ENCODE assay signal across 1 cellular context in the genomic region with DNA sequence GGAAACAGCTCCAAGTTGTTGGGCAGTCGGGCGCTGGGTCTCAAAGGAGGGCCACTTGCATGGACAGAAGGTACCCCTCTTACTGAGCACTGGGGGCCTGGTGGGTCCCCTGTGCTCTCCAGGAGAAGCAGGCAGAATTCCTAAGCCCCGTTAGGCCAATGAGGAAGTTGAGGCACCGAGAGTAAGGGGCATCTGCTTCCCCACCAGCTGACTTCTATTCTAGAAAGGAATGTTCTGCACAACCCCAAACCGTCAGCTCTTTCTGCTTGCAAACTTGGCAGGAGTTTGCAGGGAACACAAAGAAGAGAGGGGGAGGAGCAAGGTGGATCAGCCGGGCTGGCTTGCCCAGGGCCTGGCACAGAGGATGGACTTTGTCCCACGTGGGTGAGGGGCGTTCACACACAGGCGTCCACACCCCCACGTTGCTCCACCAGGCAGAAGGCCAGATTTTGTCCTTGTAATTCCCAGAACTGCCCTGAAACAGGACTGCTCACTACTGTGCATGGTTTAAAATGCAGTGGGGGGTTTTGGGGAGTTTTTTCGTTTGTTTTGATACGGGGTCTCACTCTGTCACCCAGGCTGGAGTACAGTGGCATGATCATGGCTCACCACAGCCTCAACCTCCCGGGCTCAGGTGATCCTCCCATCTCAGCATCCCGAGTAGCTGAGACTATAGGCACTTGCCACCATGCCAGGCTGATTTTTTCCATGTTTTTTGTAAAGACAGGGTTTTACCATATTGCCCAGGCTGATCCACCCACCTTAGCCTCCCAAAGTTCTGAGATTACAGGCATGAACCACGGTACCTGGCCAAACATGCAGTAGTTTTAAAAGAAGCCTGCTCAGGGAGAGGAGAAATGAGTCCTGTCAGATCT.
A peak's percentile ranks its signal among the peaks of the same experiment; 100 is the strongest.
TF ChIP-seq lines count a peak whose summit lies in the region.

No MANE protein-coding gene starts in this region.

TF ChIP-seq in HepG2, 621 proteins besides CTCF, POLR2A, EP300 and RAD21 (continued from another document and continues in another):
- TF ChIP-seq RERE (CRISPR knock-in tag; IDR thresholded peaks at IDR 0.05; ENCODE audit: low read depth) = peak; percentile 87
- TF ChIP-seq ZNF225 (CRISPR knock-in tag; IDR thresholded peaks at IDR 0.05) = peak; percentile 77
- TF ChIP-seq, protein P1, sequence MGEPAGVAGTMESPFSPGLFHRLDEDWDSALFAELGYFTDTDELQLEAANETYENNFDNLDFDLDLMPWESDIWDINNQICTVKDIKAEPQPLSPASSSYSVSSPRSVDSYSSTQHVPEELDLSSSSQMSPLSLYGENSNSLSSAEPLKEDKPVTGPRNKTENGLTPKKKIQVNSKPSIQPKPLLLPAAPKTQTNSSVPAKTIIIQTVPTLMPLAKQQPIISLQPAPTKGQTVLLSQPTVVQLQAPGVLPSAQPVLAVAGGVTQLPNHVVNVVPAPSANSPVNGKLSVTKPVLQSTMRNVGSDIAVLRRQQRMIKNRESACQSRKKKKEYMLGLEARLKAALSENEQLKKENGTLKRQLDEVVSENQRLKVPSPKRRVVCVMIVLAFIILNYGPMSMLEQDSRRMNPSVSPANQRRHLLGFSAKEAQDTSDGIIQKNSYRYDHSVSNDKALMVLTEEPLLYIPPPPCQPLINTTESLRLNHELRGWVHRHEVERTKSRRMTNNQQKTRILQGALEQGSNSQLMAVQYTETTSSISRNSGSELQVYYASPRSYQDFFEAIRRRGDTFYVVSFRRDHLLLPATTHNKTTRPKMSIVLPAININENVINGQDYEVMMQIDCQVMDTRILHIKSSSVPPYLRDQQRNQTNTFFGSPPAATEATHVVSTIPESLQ (CRISPR knock-in tag; conservative IDR thresholded peaks at IDR 0.05) = no peak
- peak; percentile 91 for TF ChIP-seq IRF2 (CRISPR knock-in tag; IDR thresholded peaks at IDR 0.05)
- TF ChIP-seq ZNF17 (CRISPR knock-in tag; IDR thresholded peaks at IDR 0.05) = no peak
- TF ChIP-seq PHF5A (CRISPR knock-in tag; IDR thresholded peaks at IDR 0.05; ENCODE audit: low read depth, unreplicated experiment) = peak; percentile 49
- TF ChIP-seq ZBTB38 (CRISPR knock-in tag; IDR thresholded peaks at IDR 0.05) = peak; percentile 87
- peak; percentile 73; the same call in 1 of the 2 replicates for TF ChIP-seq ZIK1 (CRISPR knock-in tag; IDR thresholded peaks at IDR 0.05; ENCODE audit: borderline replicate concordance, low read depth)
- peak; percentile 76; the same call in 1 of the 2 replicates for TF ChIP-seq KLF12 (CRISPR knock-in tag; IDR thresholded peaks at IDR 0.05; ENCODE audit: borderline replicate concordance)
- TF ChIP-seq ZSCAN21 (CRISPR knock-in tag; IDR thresholded peaks at IDR 0.05; ENCODE audit: borderline replicate concordance) = peak; percentile 66; the same call in 1 of the 2 replicates
- TF ChIP-seq, protein P2, sequence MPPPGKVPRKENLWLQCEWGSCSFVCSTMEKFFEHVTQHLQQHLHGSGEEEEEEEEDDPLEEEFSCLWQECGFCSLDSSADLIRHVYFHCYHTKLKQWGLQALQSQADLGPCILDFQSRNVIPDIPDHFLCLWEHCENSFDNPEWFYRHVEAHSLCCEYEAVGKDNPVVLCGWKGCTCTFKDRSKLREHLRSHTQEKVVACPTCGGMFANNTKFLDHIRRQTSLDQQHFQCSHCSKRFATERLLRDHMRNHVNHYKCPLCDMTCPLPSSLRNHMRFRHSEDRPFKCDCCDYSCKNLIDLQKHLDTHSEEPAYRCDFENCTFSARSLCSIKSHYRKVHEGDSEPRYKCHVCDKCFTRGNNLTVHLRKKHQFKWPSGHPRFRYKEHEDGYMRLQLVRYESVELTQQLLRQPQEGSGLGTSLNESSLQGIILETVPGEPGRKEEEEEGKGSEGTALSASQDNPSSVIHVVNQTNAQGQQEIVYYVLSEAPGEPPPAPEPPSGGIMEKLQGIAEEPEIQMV (CRISPR knock-in tag; IDR thresholded peaks at IDR 0.05; ENCODE audit: low read depth) = no peak
- no peak for TF ChIP-seq CBX2 (IDR thresholded peaks at IDR 0.05; ENCODE audit: low read depth, low read length)
- no peak for TF ChIP-seq CBX2 (CRISPR knock-in tag; IDR thresholded peaks at IDR 0.05; ENCODE audit: low read depth)
- TF ChIP-seq, protein P3, sequence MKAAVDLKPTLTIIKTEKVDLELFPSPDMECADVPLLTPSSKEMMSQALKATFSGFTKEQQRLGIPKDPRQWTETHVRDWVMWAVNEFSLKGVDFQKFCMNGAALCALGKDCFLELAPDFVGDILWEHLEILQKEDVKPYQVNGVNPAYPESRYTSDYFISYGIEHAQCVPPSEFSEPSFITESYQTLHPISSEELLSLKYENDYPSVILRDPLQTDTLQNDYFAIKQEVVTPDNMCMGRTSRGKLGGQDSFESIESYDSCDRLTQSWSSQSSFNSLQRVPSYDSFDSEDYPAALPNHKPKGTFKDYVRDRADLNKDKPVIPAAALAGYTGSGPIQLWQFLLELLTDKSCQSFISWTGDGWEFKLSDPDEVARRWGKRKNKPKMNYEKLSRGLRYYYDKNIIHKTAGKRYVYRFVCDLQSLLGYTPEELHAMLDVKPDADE (CRISPR knock-in tag; IDR thresholded peaks at IDR 0.05) = no peak
- TF ChIP-seq NR2F2 (IDR thresholded peaks at IDR 0.05; ENCODE audit: borderline replicate concordance, low read depth) = no peak
- no peak for TF ChIP-seq ZNF34 (CRISPR knock-in tag; IDR thresholded peaks at IDR 0.05; ENCODE audit: borderline replicate concordance)
- TF ChIP-seq, protein P4, sequence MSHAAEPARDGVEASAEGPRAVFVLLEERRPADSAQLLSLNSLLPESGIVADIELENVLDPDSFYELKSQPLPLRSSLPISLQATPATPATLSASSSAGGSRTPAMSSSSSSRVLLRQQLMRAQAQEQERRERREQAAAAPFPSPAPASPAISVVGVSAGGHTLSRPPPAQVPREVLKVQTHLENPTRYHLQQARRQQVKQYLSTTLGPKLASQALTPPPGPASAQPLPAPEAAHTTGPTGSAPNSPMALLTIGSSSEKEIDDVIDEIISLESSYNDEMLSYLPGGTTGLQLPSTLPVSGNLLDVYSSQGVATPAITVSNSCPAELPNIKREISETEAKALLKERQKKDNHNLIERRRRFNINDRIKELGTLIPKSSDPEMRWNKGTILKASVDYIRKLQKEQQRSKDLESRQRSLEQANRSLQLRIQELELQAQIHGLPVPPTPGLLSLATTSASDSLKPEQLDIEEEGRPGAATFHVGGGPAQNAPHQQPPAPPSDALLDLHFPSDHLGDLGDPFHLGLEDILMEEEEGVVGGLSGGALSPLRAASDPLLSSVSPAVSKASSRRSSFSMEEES (CRISPR knock-in tag; IDR thresholded peaks at IDR 0.05) = peak; percentile 85
- peak; percentile 19; the same call in 1 of the 2 replicates for TF ChIP-seq KMT2A (CRISPR knock-in tag; IDR thresholded peaks at IDR 0.05)
- TF ChIP-seq ZNF605 (CRISPR knock-in tag; IDR thresholded peaks at IDR 0.05) = peak; percentile 64; the same call in 1 of the 2 replicates
- 0 out of 2 replicates have a peak, but pooled peaks have one; percentile 22 for TF ChIP-seq MYNN (CRISPR knock-in tag; IDR thresholded peaks at IDR 0.05; ENCODE audit: low read depth)
- TF ChIP-seq ZC3H4 (CRISPR knock-in tag; IDR thresholded peaks at IDR 0.05; ENCODE audit: borderline replicate concordance) = no peak
- peak; percentile 13; the same call in 1 of the 2 replicates for TF ChIP-seq ZNF776 (CRISPR knock-in tag; IDR thresholded peaks at IDR 0.05)
- TF ChIP-seq ZNF678 (CRISPR knock-in tag; IDR thresholded peaks at IDR 0.05) = no peak
- TF ChIP-seq NFE2L1 (CRISPR knock-in tag; IDR thresholded peaks at IDR 0.05; ENCODE audit: borderline replicate concordance) = no peak; the same call in 1 of the 2 replicates
- TF ChIP-seq, protein P5, sequence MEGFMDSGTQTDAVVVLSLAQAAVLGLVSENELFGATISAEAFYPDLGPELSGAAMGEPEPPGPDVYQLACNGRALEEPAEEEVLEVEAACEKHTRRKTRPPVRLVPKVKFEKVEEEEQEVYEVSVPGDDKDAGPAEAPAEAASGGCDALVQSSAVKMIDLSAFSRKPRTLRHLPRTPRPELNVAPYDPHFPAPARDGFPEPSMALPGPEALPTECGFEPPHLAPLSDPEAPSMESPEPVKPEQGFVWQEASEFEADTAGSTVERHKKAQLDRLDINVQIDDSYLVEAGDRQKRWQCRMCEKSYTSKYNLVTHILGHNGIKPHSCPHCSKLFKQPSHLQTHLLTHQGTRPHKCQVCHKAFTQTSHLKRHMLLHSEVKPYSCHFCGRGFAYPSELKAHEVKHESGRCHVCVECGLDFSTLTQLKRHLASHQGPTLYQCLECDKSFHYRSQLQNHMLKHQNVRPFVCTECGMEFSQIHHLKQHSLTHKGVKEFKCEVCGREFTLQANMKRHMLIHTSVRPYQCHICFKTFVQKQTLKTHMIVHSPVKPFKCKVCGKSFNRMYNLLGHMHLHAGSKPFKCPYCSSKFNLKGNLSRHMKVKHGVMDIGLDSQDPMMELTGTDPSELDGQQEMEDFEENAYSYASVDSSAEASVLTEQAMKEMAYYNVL (CRISPR knock-in tag; IDR thresholded peaks at IDR 0.05; ENCODE audit: borderline replicate concordance) = peak; percentile 88
- TF ChIP-seq, protein P6, sequence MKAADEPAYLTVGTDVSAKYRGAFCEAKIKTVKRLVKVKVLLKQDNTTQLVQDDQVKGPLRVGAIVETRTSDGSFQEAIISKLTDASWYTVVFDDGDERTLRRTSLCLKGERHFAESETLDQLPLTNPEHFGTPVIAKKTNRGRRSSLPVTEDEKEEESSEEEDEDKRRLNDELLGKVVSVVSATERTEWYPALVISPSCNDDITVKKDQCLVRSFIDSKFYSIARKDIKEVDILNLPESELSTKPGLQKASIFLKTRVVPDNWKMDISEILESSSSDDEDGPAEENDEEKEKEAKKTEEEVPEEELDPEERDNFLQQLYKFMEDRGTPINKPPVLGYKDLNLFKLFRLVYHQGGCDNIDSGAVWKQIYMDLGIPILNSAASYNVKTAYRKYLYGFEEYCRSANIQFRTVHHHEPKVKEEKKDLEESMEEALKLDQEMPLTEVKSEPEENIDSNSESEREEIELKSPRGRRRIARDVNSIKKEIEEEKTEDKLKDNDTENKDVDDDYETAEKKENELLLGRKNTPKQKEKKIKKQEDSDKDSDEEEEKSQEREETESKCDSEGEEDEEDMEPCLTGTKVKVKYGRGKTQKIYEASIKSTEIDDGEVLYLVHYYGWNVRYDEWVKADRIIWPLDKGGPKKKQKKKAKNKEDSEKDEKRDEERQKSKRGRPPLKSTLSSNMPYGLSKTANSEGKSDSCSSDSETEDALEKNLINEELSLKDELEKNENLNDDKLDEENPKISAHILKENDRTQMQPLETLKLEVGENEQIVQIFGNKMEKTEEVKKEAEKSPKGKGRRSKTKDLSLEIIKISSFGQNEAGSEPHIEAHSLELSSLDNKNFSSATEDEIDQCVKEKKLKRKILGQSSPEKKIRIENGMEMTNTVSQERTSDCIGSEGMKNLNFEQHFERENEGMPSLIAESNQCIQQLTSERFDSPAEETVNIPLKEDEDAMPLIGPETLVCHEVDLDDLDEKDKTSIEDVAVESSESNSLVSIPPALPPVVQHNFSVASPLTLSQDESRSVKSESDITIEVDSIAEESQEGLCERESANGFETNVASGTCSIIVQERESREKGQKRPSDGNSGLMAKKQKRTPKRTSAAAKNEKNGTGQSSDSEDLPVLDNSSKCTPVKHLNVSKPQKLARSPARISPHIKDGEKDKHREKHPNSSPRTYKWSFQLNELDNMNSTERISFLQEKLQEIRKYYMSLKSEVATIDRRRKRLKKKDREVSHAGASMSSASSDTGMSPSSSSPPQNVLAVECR (CRISPR knock-in tag; IDR thresholded peaks at IDR 0.05; ENCODE audit: borderline replicate concordance) = peak; percentile 74
- TF ChIP-seq ETV6 (CRISPR knock-in tag; conservative IDR thresholded peaks at IDR 0.05) = peak; percentile 77; the same call in 1 of the 2 replicates
